1 cellular context compared by ENCODE assay signal in the genomic region with DNA sequence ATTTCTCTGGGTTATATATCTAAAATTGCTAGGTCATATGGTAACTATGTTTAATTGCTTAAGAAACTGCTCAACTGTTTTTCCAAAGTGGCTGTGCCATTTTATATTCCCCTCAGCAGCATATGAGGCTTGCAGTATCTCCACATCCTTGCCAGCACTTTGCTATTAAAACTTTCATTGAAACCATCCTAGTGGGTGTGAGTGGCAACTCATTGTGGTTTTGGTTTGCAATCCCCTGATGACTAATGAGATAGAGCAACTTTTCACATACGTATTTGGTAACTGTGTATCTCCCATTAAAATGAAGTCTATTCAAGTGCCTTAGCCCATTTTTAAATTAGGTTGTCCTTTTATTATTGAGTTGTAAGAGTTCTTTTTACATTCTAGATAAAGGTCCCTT.
TF ChIP-seq lines count a peak whose summit lies in the region.

No MANE protein-coding gene starts in this region.

TF ChIP-seq in HepG2, 621 proteins besides CTCF, POLR2A, EP300 and RAD21 (continued from another document):
- TF ChIP-seq, protein P1, sequence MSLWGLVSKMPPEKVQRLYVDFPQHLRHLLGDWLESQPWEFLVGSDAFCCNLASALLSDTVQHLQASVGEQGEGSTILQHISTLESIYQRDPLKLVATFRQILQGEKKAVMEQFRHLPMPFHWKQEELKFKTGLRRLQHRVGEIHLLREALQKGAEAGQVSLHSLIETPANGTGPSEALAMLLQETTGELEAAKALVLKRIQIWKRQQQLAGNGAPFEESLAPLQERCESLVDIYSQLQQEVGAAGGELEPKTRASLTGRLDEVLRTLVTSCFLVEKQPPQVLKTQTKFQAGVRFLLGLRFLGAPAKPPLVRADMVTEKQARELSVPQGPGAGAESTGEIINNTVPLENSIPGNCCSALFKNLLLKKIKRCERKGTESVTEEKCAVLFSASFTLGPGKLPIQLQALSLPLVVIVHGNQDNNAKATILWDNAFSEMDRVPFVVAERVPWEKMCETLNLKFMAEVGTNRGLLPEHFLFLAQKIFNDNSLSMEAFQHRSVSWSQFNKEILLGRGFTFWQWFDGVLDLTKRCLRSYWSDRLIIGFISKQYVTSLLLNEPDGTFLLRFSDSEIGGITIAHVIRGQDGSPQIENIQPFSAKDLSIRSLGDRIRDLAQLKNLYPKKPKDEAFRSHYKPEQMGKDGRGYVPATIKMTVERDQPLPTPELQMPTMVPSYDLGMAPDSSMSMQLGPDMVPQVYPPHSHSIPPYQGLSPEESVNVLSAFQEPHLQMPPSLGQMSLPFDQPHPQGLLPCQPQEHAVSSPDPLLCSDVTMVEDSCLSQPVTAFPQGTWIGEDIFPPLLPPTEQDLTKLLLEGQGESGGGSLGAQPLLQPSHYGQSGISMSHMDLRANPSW (CRISPR knock-in tag; IDR thresholded peaks at IDR 0.05; ENCODE audit: borderline replicate concordance): no peak
- TF ChIP-seq SP4 (CRISPR knock-in tag; IDR thresholded peaks at IDR 0.05) (no peak), ZNF501 (CRISPR knock-in tag; IDR thresholded peaks at IDR 0.05) (no peak), PHF21A (CRISPR knock-in tag; IDR thresholded peaks at IDR 0.05) (no peak), RFXANK (CRISPR knock-in tag; IDR thresholded peaks at IDR 0.05) (no peak)
